Comparison of ENCODE assay signal across 18 cellular contexts in genomic region chr11:45409587-45409986, GRCh38.
DNase-seq lines count a peak whose midpoint lies in the region; ATAC-seq, FAIRE-seq and TF ChIP-seq lines count a peak whose summit lies in the region.
"Had no signal": no experiment of that assay in that cellular context is flagged by ENCODE, and none has a peak within 500 bp of the region (broad histone marks: within the 10 kb centered on the region; RNA-seq: fewer than 3 reads in every experiment).

No MANE protein-coding gene starts in this region.

- H3K4me1 ChIP-seq in HEK293 (ENCODE audit: control insufficient read depth, insufficient read depth, low read length) (no peaks in the 10 kb centered on the region), H1 (replicated peaks in 1 of 4; ENCODE audit: control insufficient read depth in 3 of 4, insufficient read depth in 4 of 4, low read length in 3 of 4) (peaks cover 18 to 31% (median 24%) of the 10 kb centered on the region in 4 experiments), lower lobe of right lung (no peaks in the 10 kb centered on the region)
- H3K4me1 ChIP-seq: SJCRH30 had no signal

- H3K4ac ChIP-seq in H1 (replicated peaks; ENCODE audit: insufficient read length, low read depth, low read length): no peak overlapping the region

- no peak overlapping the region for H3K23ac ChIP-seq in H1 (ENCODE audit: insufficient read length)

- intact Hi-C loops in lower lobe of right lung (cut with DNase I): no loop called here

- TF ChIP-seq EP300 in H1 (IDR thresholded peaks at IDR 0.05; ENCODE audit: borderline replicate concordance in 1 of 2, low read depth in 2 of 2, low read length in 2 of 2): no peak

- H2BK5ac ChIP-seq in H1 (ENCODE audit: low read depth, low read length): peak overlapping the region; percentile 88; the same call in 1 of the 2 replicates

- DNase-seq in COLO668 (lab: John Stamatoyannopoulos, UW; ENCODE audit: unreplicated experiment) (peak; percentile 48), H1 (ENCODE audit: low read depth in 1 of 2, low spot score in 2 of 2) (no peak), middle frontal gyrus (ENCODE audit: extremely low spot score, low spot score) (no peak), lower lobe of right lung (no peak)
- DNase-seq: COR-L47, DMS153, NCI-H1048, NCI-H2107, NCI-H748 treated with DMSO at 0.1 percent for 48 hours, SJCRH30, SW 1271 had no signal

- no peak overlapping the region for H2AFZ ChIP-seq in H1 (ENCODE audit: low read length)

- 0 out of 2 replicates have a peak overlapping the region, but pooled peaks have one; percentile 86 for H2BK12ac ChIP-seq in H1 (ENCODE audit: low read depth, low read length)

- TF ChIP-seq POLR2A in H1 (IDR thresholded peaks at IDR 0.05; ENCODE audit: control extremely low read depth in 1 of 2, low read depth in 2 of 2, low read length in 2 of 2): no peak

- 80% methylated on average over 2 of the region's 6 CpGs; no CpG with 5 or more reads in 1 of the 2 experiments for WGBS in H1 (ENCODE audit: extremely low coverage in 1 of 2, insufficient coverage in 1 of 2, insufficient read length in 1 of 2, insufficient replicate concordance in 2 of 2, low coverage in 1 of 2, low lambda C conversion rate in 2 of 2, missing lambda C conversion rate in 1 of 2), 2 experiments

- CTCF ChIA-PET in HEK293 (lab: Yijun Ruan, JAX): interaction anchor here (0.6 to 1.6 kb wide), 5 partner anchors 9 to 362 kb away, joined by 3 to 6 read pairs (median 3); no protein-coding TSS in a partner anchor
- CTCF ChIA-PET in H1 (lab: Charles Lee; ENCODE audit: partially characterized antibody): interaction anchor here (0.6 to 1.8 kb wide), 8 partner anchors 9 to 362 kb away, joined by 3 to 8 read pairs (median 5); no protein-coding TSS in a partner anchor

- POLR2A ChIA-PET in HEK293 (lab: Yijun Ruan, JAX): no interaction called here
- POLR2A ChIA-PET in H1 (lab: Charles Lee; ENCODE audit: partially characterized antibody): interaction anchor here (0.9 to 1.0 kb wide), 2 partner anchors 10 to 38 kb away, joined by 3 to 4 read pairs; no protein-coding TSS in a partner anchor

- no peaks in the 10 kb centered on the region for H3K79me2 ChIP-seq in H1 (ENCODE audit: control insufficient read depth in 1 of 2, insufficient read depth in 2 of 2, low read length in 2 of 2)

- no peak overlapping the region for H3K4me3 Mint-ChIP-seq in nephron

- peaks cover 41% of the 10 kb centered on the region for H3K4me1 Mint-ChIP-seq in nephron

- TF ChIP-seq RAD21 in H1 (IDR thresholded peaks at IDR 0.05 in 1 of 2, conservative IDR thresholded peaks at IDR 0.05 in 1 of 2; ENCODE audit: low read depth in 2 of 2, low read length in 2 of 2): no peak

- H3K23me2 ChIP-seq in H1 (ENCODE audit: low read depth, low read length): peaks cover 6% of the 10 kb centered on the region; the same call in 1 of the 2 replicates

- H3K27ac ChIP-seq in HEK293 (ENCODE audit: extremely low read depth, low read depth, low read length): no peak overlapping the region
- no peak overlapping the region for H3K27ac ChIP-seq in H1 (ENCODE audit: low read depth, low read length)
- H3K27ac ChIP-seq in lower lobe of right lung: no peak overlapping the region
- H3K27ac ChIP-seq: BLaER1 treated with 17β-estradiol and CSF1 and Interleukin-3, amounts not matched to agents 10 nM and 100 nM; HL-60; SJCRH30 had no signal

- peak overlapping the region; percentile 35 to 69 (median 57) for H3K27ac Mint-ChIP-seq in nephron

- no peak for FAIRE-seq in H1 (lab: Jason Lieb, UNC)
- FAIRE-seq: K562 had no signal

- ATAC-seq in lower lobe of right lung (no peak), HG03108 (IDR thresholded peaks at IDR 0.05; ENCODE audit: unreplicated experiment) (no peak)
- ATAC-seq: HCT116, K562 had no signal

- no peak overlapping the region for H3K56ac ChIP-seq in H1 (replicated peaks; ENCODE audit: insufficient read length, low read depth, low read length)

- H3K4me3 ChIP-seq in HEK293 (ENCODE audit: low read depth, low read length): no peak overlapping the region
- no peak overlapping the region for H3K4me3 ChIP-seq in H1 (ENCODE audit: extremely low read depth in 1 of 4, insufficient read depth in 2 of 4, low read depth in 3 of 4, low read length in 4 of 4)
- no peak overlapping the region for H3K4me3 ChIP-seq in lower lobe of right lung
- H3K4me3 ChIP-seq: BLaER1 treated with 17β-estradiol and CSF1 and Interleukin-3, amounts not matched to agents 10 nM and 100 nM; K562; SJCRH30 had no signal

- no peaks in the 10 kb centered on the region for H3K36me3 Mint-ChIP-seq in nephron (ENCODE audit: low read depth)

- H3K18ac ChIP-seq in H1 (ENCODE audit: extremely low read depth, low read length): no peak overlapping the region

- H4K8ac ChIP-seq in H1 (ENCODE audit: extremely low read depth, insufficient read depth, low read length): no peak overlapping the region

- H3K9ac ChIP-seq in H1 (replicated peaks in 1 of 4; ENCODE audit: extremely low read depth in 1 of 4, low read depth in 3 of 4, low read length in 3 of 4): no peak overlapping the region
- H3K9ac ChIP-seq: BLaER1 treated with 17β-estradiol and CSF1 and Interleukin-3, amounts not matched to agents 10 nM and 100 nM had no signal

- H4K20me1 ChIP-seq in H1 (replicated peaks in 1 of 2; ENCODE audit: control insufficient read depth in 1 of 2, insufficient read depth in 2 of 2, low read length in 2 of 2): no peaks in the 10 kb centered on the region

- H4K5ac ChIP-seq in H1 (ENCODE audit: insufficient read length, low read depth, low read length): no peak overlapping the region

- H4K91ac ChIP-seq in H1 (replicated peaks; ENCODE audit: insufficient read length, low read length): no peak overlapping the region

- H2BK15ac ChIP-seq in H1 (ENCODE audit: low read length): no peak overlapping the region

- H3K36me3 ChIP-seq in HEK293 (ENCODE audit: control insufficient read depth in 2 of 2, insufficient read depth in 1 of 2, low read length in 2 of 2) (no peaks in the 10 kb centered on the region), H1 (ENCODE audit: control insufficient read depth in 2 of 4, insufficient read depth in 4 of 4, low read length in 3 of 4) (no peaks in the 10 kb centered on the region), lower lobe of right lung (no peaks in the 10 kb centered on the region)
- H3K36me3 ChIP-seq: BLaER1 treated with 17β-estradiol and CSF1 and Interleukin-3, amounts not matched to agents 10 nM and 100 nM; SJCRH30 had no signal

- peaks cover 8% of the 10 kb centered on the region for H3K27me3 Mint-ChIP-seq in nephron (ENCODE audit: low read depth)

- H2AK5ac ChIP-seq in H1 (ENCODE audit: low read depth, low read length): 0 out of 2 replicates have a peak overlapping the region, but pooled peaks have one; percentile 90

- H3K27me3 ChIP-seq in H1 (replicated peaks in 1 of 4; ENCODE audit: control insufficient read depth in 3 of 4, extremely low read depth in 1 of 4, insufficient read depth in 3 of 4, low read length in 3 of 4) (no peaks in the 10 kb centered on the region), lower lobe of right lung (ENCODE audit: low read depth) (peaks cover 29% of the 10 kb centered on the region)

- no peaks in the 10 kb centered on the region for H3K9me3 ChIP-seq in HEK293 (ENCODE audit: control insufficient read depth, insufficient read depth, low read depth, low read length)
- H3K9me3 ChIP-seq in H1 (ENCODE audit: insufficient read depth in 2 of 2, low read depth in 1 of 2, low read length in 1 of 2): no peaks in the 10 kb centered on the region
- no peaks in the 10 kb centered on the region for H3K9me3 ChIP-seq in lower lobe of right lung
- H3K9me3 ChIP-seq: BLaER1 treated with 17β-estradiol and CSF1 and Interleukin-3, amounts not matched to agents 10 nM and 100 nM; SJCRH30 had no signal

- H3K4me2 ChIP-seq in H1 (ENCODE audit: insufficient read depth in 1 of 2, low read depth in 2 of 2, low read length in 2 of 2): peak overlapping the region in 1 of 2 experiments; percentile 70; a peak in 1 of 4 replicates
- H3K4me2 ChIP-seq: BLaER1 treated with 17β-estradiol and CSF1 and Interleukin-3, amounts not matched to agents 10 nM and 100 nM had no signal

- TF ChIP-seq CTCF in HEK293 (tag by site-specific recombination; IDR thresholded peaks at IDR 0.05) (no peak), H1 (IDR thresholded peaks at IDR 0.05; ENCODE audit: control extremely low read depth in 1 of 3, insufficient read depth in 1 of 3, low read depth in 1 of 3, low read length in 3 of 3) (no peak), nephron (IDR thresholded peaks at IDR 0.05; ENCODE audit: unreplicated experiment in 3 of 3) (no peak), lower lobe of right lung (IDR thresholded peaks at IDR 0.05) (no peak)

- H3K14ac ChIP-seq in H1 (ENCODE audit: insufficient read length): no peak overlapping the region

- no peak overlapping the region for H2BK120ac ChIP-seq in H1 (replicated peaks; ENCODE audit: low read depth, low read length)

- H3K9me3 Mint-ChIP-seq in nephron: no peaks in the 10 kb centered on the region

- H3K79me1 ChIP-seq in H1 (ENCODE audit: low read depth, low read length): no peaks in the 10 kb centered on the region

- H2BK20ac ChIP-seq in H1 (ENCODE audit: low read length): no peak overlapping the region

TF ChIP-seq in HEK293, 187 proteins besides CTCF, POLR2A, EP300 and RAD21:
- TF ChIP-seq ZFHX2 (tag by site-specific recombination; conservative IDR thresholded peaks at IDR 0.05): no peak
- peak; percentile 34; the same call in 1 of the 2 replicates for TF ChIP-seq ZNF133 (tag by site-specific recombination; IDR thresholded peaks at IDR 0.05)

TF ChIP-seq in H1, 55 proteins besides CTCF, POLR2A, EP300 and RAD21:
- TF ChIP-seq EZH2 (IDR thresholded peaks at IDR 0.05; ENCODE audit: low read depth, low read length, severe bottlenecking): no peak
- TF ChIP-seq CHD1 (IDR thresholded peaks at IDR 0.05; ENCODE audit: low read depth, low read length): no peak
- TF ChIP-seq JUN (IDR thresholded peaks at IDR 0.05; ENCODE audit: low read depth, low read length): no peak
